ENCODE assay signal across 21 cellular contexts in genomic region chr12:52019123-52019770, GRCh38. TPM values are rescaled to one million over a fixed set of nuclear protein-coding genes. Genes with fewer than 3 reads are reported as not detected.
DNase-seq lines count a peak whose midpoint lies in the region; ATAC-seq, FAIRE-seq and TF ChIP-seq lines count a peak whose summit lies in the region.
"Had no signal": no experiment of that assay in that cellular context is flagged by ENCODE, and none has a peak within 500 bp of the region (broad histone marks: within the 10 kb centered on the region; RNA-seq: fewer than 3 reads in every experiment).

No MANE protein-coding gene starts in this region.

- H3K4me1 ChIP-seq in right atrium auricular region = peaks cover 0 to 21% of the 10 kb centered on the region in 2 donors
- H3K4me1 ChIP-seq in kidney (ENCODE audit: control insufficient read depth in 1 of 2, insufficient read depth in 1 of 2, low read depth in 1 of 2, low read length in 2 of 2) = peaks cover 3 to 4% of the 10 kb centered on the region in 2 donors

- in situ Hi-C loops in G401 (cut with HindIII; ENCODE audit: low sequenced_read_pairs) = no loop called here

- DNase-seq in Right ventricle myocardium inferior (ENCODE audit: missing footprints) = peak; percentile 58
- DNase-seq in right atrium auricular region (ENCODE audit: low spot score) = no peak
- peak; percentile 55 for DNase-seq in NCI-H526 treated with DMSO at 0.1 percent for 48 hours (lab: John Stamatoyannopoulos, UW)
- DNase-seq in kidney = peak; percentile 81
- DNase-seq in RPMI8226 = no peak
- no peak for DNase-seq in G401 (ENCODE audit: low spot score)
- DNase-seq in AG08395 (ENCODE audit: low spot score) = no peak
- DNase-seq: activated CD4-positive, alpha-beta T cell treated with anti-CD3 and anti-CD28 coated beads, Interleukin-2, amount 50 U/mL, for 48 hours; activated naive CD8-positive, alpha-beta T cell treated with anti-CD3 and anti-CD28 coated beads for 36 hours; activated T-cell treated with anti-CD3 and anti-CD28 coated beads, Interleukin-2, amount 50 U/mL, for 24 hours; effector CD8-positive, alpha-beta T cell; NCI-H1694 treated with DMSO at 0.1 percent for 48 hours; NCI-H82; spleen; uterus had no signal

- H3K36me3 ChIP-seq in right atrium auricular region (peaks cover 2% of the 10 kb centered on the region), kidney (ENCODE audit: control insufficient read depth in 1 of 2, insufficient read depth in 2 of 2, low read length in 2 of 2) (no peaks in the 10 kb centered on the region)
- H3K36me3 ChIP-seq: uterus had no signal

- TF ChIP-seq CTCF in right atrium auricular region (IDR thresholded peaks at IDR 0.05) (no peak), kidney (IDR thresholded peaks at IDR 0.05; ENCODE audit: borderline replicate concordance, extremely low read depth, insufficient read depth) (no peak)

- no peak overlapping the region for H3K27ac ChIP-seq in right atrium auricular region
- no peak overlapping the region for H3K27ac ChIP-seq in kidney (ENCODE audit: low read depth in 2 of 2, low read length in 2 of 2)
- peak overlapping the region; percentile 44 for H3K27ac ChIP-seq in temporal lobe (ENCODE audit: low read depth, low read length)
- H3K27ac ChIP-seq: RWPE1, uterus had no signal

- no peak overlapping the region for H3K4me3 ChIP-seq in right atrium auricular region
- H3K4me3 ChIP-seq in kidney (ENCODE audit: low read length in 2 of 2) = no peak overlapping the region
- H3K4me3 ChIP-seq: GM23338, spleen, uterus had no signal

- intact Hi-C loops in Right ventricle myocardium inferior (cut with DNase I) (no loop called here), kidney (cut with DNase I) (no loop called here)

- no peaks in the 10 kb centered on the region for H3K27me3 ChIP-seq in right atrium auricular region
- H3K27me3 ChIP-seq: uterus had no signal

- no peak overlapping the region for H3K9ac ChIP-seq in kidney (ENCODE audit: low read length in 2 of 2)

- no peak for FAIRE-seq in kidney (lab: Jason Lieb, UNC)
- FAIRE-seq: bronchial epithelial cell had no signal

- no peaks in the 10 kb centered on the region for H3K9me3 ChIP-seq in right atrium auricular region
- no peaks in the 10 kb centered on the region for H3K9me3 ChIP-seq in kidney (ENCODE audit: control insufficient read depth in 1 of 2, low read length in 2 of 2)
- H3K9me3 ChIP-seq: spleen, uterus had no signal

- no peak for ATAC-seq in Right ventricle myocardium inferior
- ATAC-seq: GM23338; left lobe of liver; stimulated activated effector memory CD8-positive, alpha-beta T cell treated with anti-CD3 and anti-CD28 coated beads, Interleukin-12 subunit alpha, Interleukin-12 subunit beta, amount 100 ng/mL, for 72 hours had no signal

RNA-seq across cellular contexts. Expression of gene TAMALIN, which starts 12.5 kb away (rescaled TPM):
- total RNA-seq in Right ventricle myocardium inferior = 20.3 TPM
- 10 to 100 TPM; 17.6 to 23.2 TPM for total RNA-seq in right atrium auricular region
- 52.3 TPM for total RNA-seq in kidney
- 22.3 TPM for polyA plus RNA-seq in kidney (ENCODE audit: insufficient read depth, low read depth, low replicate concordance)
- 1.5 TPM for total RNA-seq in temporal lobe
- total RNA-seq in G401 (2014; rRNA removed; shearing (Covaris generic)) = 33.3 and 78.2 TPM in 2 replicates
- total RNA-seq: bronchial epithelial cell had no signal

RNA-seq across cellular contexts. Expression of gene NR4A1, which starts 32.0 kb away (rescaled TPM):
- total RNA-seq in Right ventricle myocardium inferior (40.6 TPM), right atrium auricular region (100 to 1,000 TPM; 150 to 238 TPM), kidney (37.2 TPM), temporal lobe (10.1 TPM)
- 54.1 TPM for polyA plus RNA-seq in kidney (ENCODE audit: insufficient read depth, low read depth, low replicate concordance)
- total RNA-seq in G401 (2014; rRNA removed; shearing (Covaris generic)) = 9.8 and 16.5 TPM in 2 replicates

RNA-seq across cellular contexts. Expression of gene ATG101, which starts 50.5 kb away (rescaled TPM):
- total RNA-seq in Right ventricle myocardium inferior = 24.9 TPM
- total RNA-seq in right atrium auricular region = 10 to 100 TPM; 26.8 to 36.9 TPM
- total RNA-seq in kidney = 32.1 TPM
- 53.0 TPM for polyA plus RNA-seq in kidney (ENCODE audit: insufficient read depth, low read depth, low replicate concordance)
- total RNA-seq in temporal lobe = 15.0 TPM
- 54.7 and 72.2 TPM in 2 replicates for total RNA-seq in G401 (2014; rRNA removed; shearing (Covaris generic))

Comparison
In these comparisons a context has a peak if more than half of its experiments do, and no peak if none do; other contexts are left out.
1. DNase-seq: peak in Right ventricle myocardium inferior (single experiment), NCI-H526 treated with DMSO at 0.1 percent for 48 hours (single experiment) and kidney (single experiment); none in right atrium auricular region (single experiment), RPMI8226 (single experiment), G401 (single experiment) and AG08395 (single experiment).